Comparison of ENCODE assay signal across 32 cellular contexts in the genomic region with DNA sequence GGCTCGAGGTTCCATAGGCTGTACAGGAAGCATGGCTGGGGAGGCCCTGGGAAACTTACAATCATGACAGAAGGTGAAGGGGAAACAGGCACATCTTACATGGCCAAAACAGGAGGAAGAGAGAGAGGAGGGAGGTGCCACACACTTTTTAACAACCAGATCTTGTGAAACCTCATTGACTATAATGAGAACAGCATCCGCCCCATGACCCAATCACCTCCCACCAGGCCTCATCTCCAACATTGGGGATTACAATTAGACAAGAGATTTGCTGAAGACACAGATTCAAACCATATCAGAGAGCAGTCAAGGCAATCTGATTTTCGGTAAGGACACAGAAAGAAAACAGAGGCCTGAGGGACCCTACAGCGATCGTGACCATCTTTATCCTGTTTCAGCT. TPM values are rescaled to one million over a fixed set of nuclear protein-coding genes. Genes with fewer than 3 reads are reported as not detected.
"Had no signal": no experiment of that assay in that cellular context is flagged by ENCODE, and none has a peak within 500 bp of the region (broad histone marks: within the 10 kb centered on the region; RNA-seq: fewer than 3 reads in every experiment).

No MANE protein-coding gene starts in this region.

- H3K27me3 ChIP-seq: heart left ventricle, ovary, right lobe of liver, uterus had no signal

- H3K36me3 Mint-ChIP-seq: activated CD8-positive, alpha-beta memory T cell treated with anti-CD3 and anti-CD28 coated beads, Interleukin-2, amount 10 ng/mL, durations not matched to agents 7 days and 5 days; activated naive CD4-positive, alpha-beta T cell treated with anti-CD3 and anti-CD28 coated beads, Interleukin-2, amount 50 U/mL, for 24 hours; naive thymus-derived CD8-positive, alpha-beta T cell; WTC11 had no signal

- ATAC-seq: activated CD8-positive, alpha-beta memory T cell treated with anti-CD3 and anti-CD28 coated beads, Interleukin-2, amount 10 ng/mL, durations not matched to agents 7 days and 5 days; activated naive CD8-positive, alpha-beta T cell treated with anti-CD3 and anti-CD28 coated beads, Interleukin-2, amount 50 U/mL, for 24 hours; esophagus mucosa; heart left ventricle; naive thymus-derived CD8-positive, alpha-beta T cell; right lobe of liver; stimulated activated naive CD8-positive, alpha-beta T cell treated with anti-CD3 and anti-CD28 coated beads, Interleukin-15, Interleukin-2, amounts not matched to agents 100 U/mL and 50 U/mL, for 24 hours; WTC11 had no signal

- H3K9me3 ChIP-seq: ovary, right lobe of liver, thoracic aorta, uterus had no signal

- H3K4me3 ChIP-seq: heart left ventricle, ovary, right lobe of liver, thoracic aorta, uterus had no signal

- H3K27ac Mint-ChIP-seq: activated CD8-positive, alpha-beta memory T cell treated with anti-CD3 and anti-CD28 coated beads, Interleukin-2, amount 10 ng/mL, durations not matched to agents 7 days and 5 days; activated naive CD4-positive, alpha-beta T cell treated with anti-CD3 and anti-CD28 coated beads, Interleukin-2, amount 50 U/mL, for 24 hours; activated T-helper 2 cell treated with anti-CD3 and anti-CD28 coated beads, Interferon-gamma antibody, Interleukin-2, Interleukin-4, amounts not matched to agents 10 μg/mL and 5 μg/mL and 100 μg/mL, durations not matched to agents 14 hours and 24 hours and 36 hours; endodermal cell; progenitor cell of endocrine pancreas; WTC11 had no signal

- H3K36me3 ChIP-seq: heart left ventricle, ovary, right lobe of liver, thoracic aorta, uterus had no signal

- DNase-seq: activated CD4-positive, alpha-beta memory T cell treated with anti-CD3 and anti-CD28 coated beads, Interleukin-2, amount 10 ng/mL, durations not matched to agents 7 days and 5 days; activated CD4-positive, alpha-beta T cell treated with anti-CD3 and anti-CD28 coated beads for 1 hour; activated CD4-positive, alpha-beta T cell treated with anti-CD3 and anti-CD28 coated beads, Interleukin-2, amount 10 ng/mL, durations not matched to agents 7 days and 5 days; activated CD8-positive, alpha-beta memory T cell treated with anti-CD3 and anti-CD28 coated beads, Interleukin-2, amount 10 ng/mL, durations not matched to agents 7 days and 5 days; activated naive CD8-positive, alpha-beta T cell treated with anti-CD3 and anti-CD28 coated beads, Interleukin-2, amount 50 U/mL, for 24 hours; activated T-cell treated with anti-CD3 and anti-CD28 coated beads, Interleukin-2, amount 50 U/mL, for 48 hours; amygdala; caudate nucleus; cortex of kidney; endodermal cell; foreskin fibroblast; heart left ventricle; hypothalamus; midbrain; naive thymus-derived CD8-positive, alpha-beta T cell; ovary; right lobe of liver; stimulated activated CD4-positive, alpha-beta T cell treated with anti-CD3 and anti-CD28 coated beads, Interleukin-2, amount 100 ng/mL, for 48 hours; stimulated activated naive CD8-positive, alpha-beta T cell treated with anti-CD3 and anti-CD28 coated beads, Interleukin-15, Interleukin-2, amounts not matched to agents 100 U/mL and 50 U/mL, for 24 hours; T1000; trophoblast cell; uterus had no signal

- H3K9me3 Mint-ChIP-seq: activated CD4-positive, alpha-beta memory T cell treated with anti-CD3 and anti-CD28 coated beads, Interleukin-2, amount 10 ng/mL, durations not matched to agents 7 days and 5 days; activated CD4-positive, alpha-beta T cell treated with anti-CD3 and anti-CD28 coated beads, Interleukin-2, amount 10 ng/mL, durations not matched to agents 7 days and 5 days; activated naive CD4-positive, alpha-beta T cell treated with anti-CD3 and anti-CD28 coated beads, Interleukin-2, amount 50 U/mL, for 24 hours; activated naive CD8-positive, alpha-beta T cell treated with anti-CD3 and anti-CD28 coated beads, Interleukin-2, amount 50 U/mL, for 24 hours; activated T-helper 2 cell treated with anti-CD3 and anti-CD28 coated beads, Interferon-gamma antibody, Interleukin-2, Interleukin-4, amounts not matched to agents 10 μg/mL and 5 μg/mL and 100 μg/mL, durations not matched to agents 14 hours and 24 hours and 36 hours; naive thymus-derived CD8-positive, alpha-beta T cell had no signal

- H3K27ac ChIP-seq: heart left ventricle, ovary, right lobe of liver, thoracic aorta, uterus had no signal

- H3K27me3 Mint-ChIP-seq: activated CD8-positive, alpha-beta memory T cell treated with anti-CD3 and anti-CD28 coated beads, Interleukin-2, amount 10 ng/mL, durations not matched to agents 7 days and 5 days; activated naive CD4-positive, alpha-beta T cell treated with anti-CD3 and anti-CD28 coated beads, Interleukin-2, amount 50 U/mL, for 24 hours; activated naive CD8-positive, alpha-beta T cell treated with anti-CD3 and anti-CD28 coated beads, Interleukin-2, amount 50 U/mL, for 24 hours; naive thymus-derived CD8-positive, alpha-beta T cell had no signal

- H3K4me1 ChIP-seq: right lobe of liver, uterus had no signal

- H3K4me3 Mint-ChIP-seq: activated CD4-positive, alpha-beta memory T cell treated with anti-CD3 and anti-CD28 coated beads, Interleukin-2, amount 10 ng/mL, durations not matched to agents 7 days and 5 days; activated CD4-positive, alpha-beta T cell treated with anti-CD3 and anti-CD28 coated beads, Interleukin-2, amount 10 ng/mL, durations not matched to agents 7 days and 5 days; activated CD8-positive, alpha-beta memory T cell treated with anti-CD3 and anti-CD28 coated beads, Interleukin-2, amount 10 ng/mL, durations not matched to agents 7 days and 5 days; activated naive CD4-positive, alpha-beta T cell treated with anti-CD3 and anti-CD28 coated beads, Interleukin-2, amount 50 U/mL, for 24 hours; activated naive CD8-positive, alpha-beta T cell treated with anti-CD3 and anti-CD28 coated beads, Interleukin-2, amount 50 U/mL, for 24 hours; endodermal cell; WTC11 had no signal

RNA-seq across cellular contexts. Expression of gene TNFRSF9, which starts 41.7 kb away (rescaled TPM):
- total RNA-seq: endodermal cell, thoracic aorta, uterus, WTC11 had no signal

RNA-seq across cellular contexts. Expression of gene UTS2, which starts 46.1 kb away (rescaled TPM):
- total RNA-seq: activated T-helper 2 cell treated with anti-CD3 and anti-CD28 coated beads, Interferon-gamma antibody, Interleukin-2, Interleukin-4, amounts not matched to agents 10 μg/mL and 5 μg/mL and 100 μg/mL, durations not matched to agents 14 hours and 24 hours and 36 hours; chondrocyte; endodermal cell; esophagus mucosa; kidney epithelial cell; naive thymus-derived CD8-positive, alpha-beta T cell; ovary; progenitor cell of endocrine pancreas; renal cortical epithelial cell; right lobe of liver; skeletal muscle tissue; thoracic aorta; uterus; WTC11 had no signal
- polyA plus RNA-seq: heart left ventricle had no signal
